Comparison of ENCODE assay signal across 22 cellular contexts in genomic region chr12:110180591-110181005, GRCh38. TPM values are rescaled to one million over a fixed set of nuclear protein-coding genes. Genes with fewer than 3 reads are reported as not detected.
DNase-seq lines count a peak whose midpoint lies in the region; ATAC-seq, FAIRE-seq and TF ChIP-seq lines count a peak whose summit lies in the region.
"Had no signal": no experiment of that assay in that cellular context is flagged by ENCODE, and none has a peak within 500 bp of the region (broad histone marks: within the 10 kb centered on the region; RNA-seq: fewer than 3 reads in every experiment).

No MANE protein-coding gene starts in this region.

- no peaks in the 10 kb centered on the region for H4K20me1 ChIP-seq in smooth muscle cell (ENCODE audit: low read depth)

- no peak overlapping the region for H2AFZ ChIP-seq in smooth muscle cell (ENCODE audit: low read depth)

- no peak overlapping the region for H3K4me2 ChIP-seq in smooth muscle cell
- H3K4me2 ChIP-seq: KMS-11 had no signal

- H3K27me3 ChIP-seq in smooth muscle cell (ENCODE audit: low read depth): no peaks in the 10 kb centered on the region
- H3K27me3 ChIP-seq: suprapubic skin had no signal

- no peaks in the 10 kb centered on the region for H3K9me3 ChIP-seq in kidney (ENCODE audit: control insufficient read depth in 1 of 2, low read length in 2 of 2)
- peaks cover 2% of the 10 kb centered on the region for H3K9me3 ChIP-seq in smooth muscle cell (replicated peaks; ENCODE audit: low read depth)

- no peaks in the 10 kb centered on the region for H3F3A ChIP-seq in smooth muscle cell (ENCODE audit: low read depth)

- H3K27ac ChIP-seq in kidney (ENCODE audit: low read depth in 2 of 2, low read length in 2 of 2): no peak overlapping the region
- H3K27ac ChIP-seq in smooth muscle cell (ENCODE audit: low read depth): peak overlapping the region; percentile 28
- H3K27ac ChIP-seq: C4-2B, KMS-11, VCaP had no signal

- H3K79me2 ChIP-seq in smooth muscle cell (ENCODE audit: low read depth): no peaks in the 10 kb centered on the region

- H3K4me1 ChIP-seq in kidney (ENCODE audit: control insufficient read depth in 1 of 2, insufficient read depth in 1 of 2, low read depth in 1 of 2, low read length in 2 of 2) (peaks cover 0 to 3% of the 10 kb centered on the region in 2 donors), smooth muscle cell (ENCODE audit: low read depth) (no peaks in the 10 kb centered on the region)
- H3K4me1 ChIP-seq: suprapubic skin had no signal

- ATAC-seq in GM19324 (IDR thresholded peaks at IDR 0.05; ENCODE audit: low FRiP score, unreplicated experiment): no peak
- ATAC-seq: sciatic nerve had no signal

- WGBS in smooth muscle cell (ENCODE audit: low lambda C conversion rate): 78% methylated on average over 1 of the region's 1 CpG

- H3K9ac ChIP-seq in kidney (ENCODE audit: low read length in 2 of 2): no peak overlapping the region
- H3K9ac ChIP-seq in smooth muscle cell (ENCODE audit: low read depth): no peak overlapping the region
- H3K9ac ChIP-seq: KMS-11 had no signal

- intact Hi-C loops in kidney (cut with DNase I): no loop called here

- H3K36me3 ChIP-seq in kidney (ENCODE audit: control insufficient read depth in 1 of 2, insufficient read depth in 2 of 2, low read length in 2 of 2) (peaks cover 7 to 11% of the 10 kb centered on the region in 2 donors), smooth muscle cell (ENCODE audit: low read depth) (no peaks in the 10 kb centered on the region)

- TF ChIP-seq CTCF in cardiac fibroblast (IDR thresholded peaks at IDR 0.05; ENCODE audit: low read depth, low read length) (no peak), kidney (IDR thresholded peaks at IDR 0.05; ENCODE audit: borderline replicate concordance, extremely low read depth, insufficient read depth) (no peak), smooth muscle cell (IDR thresholded peaks at IDR 0.05; ENCODE audit: borderline replicate concordance, insufficient read depth, poor library complexity, severe bottlenecking) (no peak)

- peak; percentile 23 for FAIRE-seq in kidney (lab: Jason Lieb, UNC)

- DNase-seq in GM03348 (ENCODE audit: low spot score) (peak; percentile 35), cardiac fibroblast (ENCODE audit: low read depth in 2 of 2) (peak; percentile 12 to 48), kidney (no peak), smooth muscle cell (lab: John Stamatoyannopoulos, UW; ENCODE audit: unreplicated experiment) (no peak), Kasumi-1 (lab: John Stamatoyannopoulos, UW) (no peak), SK-N-DZ (ENCODE audit: low spot score) (no peak), NCI-H1417 (lab: John Stamatoyannopoulos, UW) (no peak)
- DNase-seq: activated CD4-positive, alpha-beta T cell treated with anti-CD3 and anti-CD28 coated beads, Interleukin-2, amount 50 U/mL, for 48 hours; activated naive CD8-positive, alpha-beta T cell treated with anti-CD3 and anti-CD28 coated beads for 36 hours; activated T-cell treated with anti-CD3 and anti-CD28 coated beads, Interleukin-2, amount 50 U/mL, for 24 hours; DND-41; islet precursor cell; NCI-H1092; NCI-H774; RPMI8226; stimulated activated CD4-positive, alpha-beta T cell treated with anti-CD3 and anti-CD28 coated beads, Interleukin-2, amount 100 ng/mL, for 48 hours had no signal

- no peak overlapping the region for H3K4me3 ChIP-seq in cardiac fibroblast (replicated peaks in 1 of 2; ENCODE audit: low read depth in 2 of 2, low read length in 2 of 2)
- H3K4me3 ChIP-seq in kidney (ENCODE audit: low read length in 2 of 2): no peak overlapping the region
- H3K4me3 ChIP-seq in smooth muscle cell: no peak overlapping the region
- H3K4me3 ChIP-seq: suprapubic skin had no signal

RNA-seq across cellular contexts. Expression of gene IFT81, which starts 56.4 kb away (rescaled TPM):
- 16.6 TPM for total RNA-seq in kidney
- 6.5 TPM for polyA plus RNA-seq in kidney (ENCODE audit: insufficient read depth, low read depth, low replicate concordance)
- total RNA-seq in smooth muscle cell: 11.0 and 14.7 TPM in 2 replicates
- polyA plus RNA-seq in smooth muscle cell: 8.0 and 9.1 TPM in 2 replicates
- polyA plus RNA-seq in SK-N-DZ (2014; cell fraction: cytosol; rRNA removed): 20.9 and 28.9 TPM in 2 replicates
- polyA plus RNA-seq in SK-N-DZ (2014; cell fraction: nucleus; rRNA removed): 37.0 and 39.6 TPM in 2 replicates

Comparison
In these comparisons a context has a peak if more than half of its experiments do, and no peak if none do; other contexts are left out.
1. DNase-seq: peak in GM03348 (single experiment) and cardiac fibroblast (2 of 2); none in kidney (single experiment), smooth muscle cell (single experiment), Kasumi-1 (0 of 2), SK-N-DZ (single experiment) and NCI-H1417 (0 of 3).